26 cellular contexts compared by ENCODE assay signal in the genomic region with DNA sequence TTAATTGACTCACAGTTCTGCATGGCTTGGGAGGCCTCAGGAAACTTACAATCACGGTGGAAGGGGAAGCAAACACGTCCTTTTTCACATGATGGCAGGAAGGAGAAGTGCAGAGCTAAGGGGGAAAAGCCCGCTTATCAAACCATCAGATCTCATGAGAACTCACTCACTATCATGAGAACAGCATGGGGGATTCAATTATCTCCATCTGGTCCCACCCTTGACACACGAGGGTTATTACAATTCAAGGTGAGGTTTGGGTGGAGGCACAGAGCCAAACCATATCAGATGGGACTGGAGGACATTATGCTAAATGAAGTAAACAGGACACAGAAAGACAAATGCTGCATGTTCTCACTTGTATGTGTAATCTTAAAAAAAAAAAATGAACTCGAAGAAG.
"Had no signal": no experiment of that assay in that cellular context is flagged by ENCODE, and none has a peak within 500 bp of the region (broad histone marks: within the 10 kb centered on the region; RNA-seq: fewer than 3 reads in every experiment).

No MANE protein-coding gene starts in this region.

- H3K36me3 Mint-ChIP-seq: activated CD8-positive, alpha-beta memory T cell treated with anti-CD3 and anti-CD28 coated beads, Interleukin-2, amount 10 ng/mL, durations not matched to agents 7 days and 5 days; activated naive CD4-positive, alpha-beta T cell treated with anti-CD3 and anti-CD28 coated beads, Interleukin-2, amount 50 U/mL, for 24 hours; WTC11 had no signal

- H3K27me3 ChIP-seq: breast epithelium, colonic mucosa had no signal

- H3K4me1 Mint-ChIP-seq: activated CD4-positive, alpha-beta T cell treated with anti-CD3 and anti-CD28 coated beads, Interleukin-2, amount 10 ng/mL, durations not matched to agents 24 days and 14 days; activated CD8-positive, alpha-beta memory T cell treated with anti-CD3 and anti-CD28 coated beads, Interleukin-2, amount 10 ng/mL, durations not matched to agents 7 days and 5 days; activated naive CD4-positive, alpha-beta T cell treated with anti-CD3 and anti-CD28 coated beads, Interleukin-2, amount 50 U/mL, for 24 hours had no signal

- H3K4me2 ChIP-seq: KMS-11, SK-N-SH had no signal

- H3K27me3 Mint-ChIP-seq: activated CD4-positive, alpha-beta T cell treated with anti-CD3 and anti-CD28 coated beads, Interleukin-2, amount 10 ng/mL, durations not matched to agents 24 days and 14 days had no signal

- H3K4me1 ChIP-seq: breast epithelium, colonic mucosa had no signal

- ATAC-seq: activated CD8-positive, alpha-beta memory T cell treated with anti-CD3 and anti-CD28 coated beads, Interleukin-2, amount 10 ng/mL, durations not matched to agents 7 days and 5 days; Panc1; Right ventricle myocardium inferior had no signal

- H3K4me3 Mint-ChIP-seq: activated CD4-positive, alpha-beta T cell treated with anti-CD3 and anti-CD28 coated beads, Interleukin-2, amount 10 ng/mL, durations not matched to agents 24 days and 14 days; activated CD8-positive, alpha-beta memory T cell treated with anti-CD3 and anti-CD28 coated beads, Interleukin-2, amount 10 ng/mL, durations not matched to agents 7 days and 5 days; activated naive CD4-positive, alpha-beta T cell treated with anti-CD3 and anti-CD28 coated beads, Interleukin-2, amount 50 U/mL, for 24 hours; activated T-cell treated with anti-CD3 and anti-CD28 coated beads, Interleukin-2, amount 50 U/mL, for 24 hours; activated T-helper 1 cell treated with anti-CD3 and anti-CD28 coated beads, Interleukin-12 subunit alpha, Interleukin-12 subunit beta, Interleukin-2, Interleukin-4 antibody, amounts not matched to agents 30 ng/mL and 10 ng/mL and 1 ng/mL, durations not matched to agents 14 hours and 24 hours and 36 hours; WTC11 had no signal

- H3K9me3 Mint-ChIP-seq: activated CD4-positive, alpha-beta T cell treated with anti-CD3 and anti-CD28 coated beads, Interleukin-2, amount 10 ng/mL, durations not matched to agents 24 days and 14 days; activated naive CD4-positive, alpha-beta T cell treated with anti-CD3 and anti-CD28 coated beads, Interleukin-2, amount 50 U/mL, for 24 hours; activated T-cell treated with anti-CD3 and anti-CD28 coated beads, Interleukin-2, amount 50 U/mL, for 24 hours; activated T-helper 1 cell treated with anti-CD3 and anti-CD28 coated beads, Interleukin-12 subunit alpha, Interleukin-12 subunit beta, Interleukin-2, Interleukin-4 antibody, amounts not matched to agents 30 ng/mL and 10 ng/mL and 1 ng/mL, durations not matched to agents 14 hours and 24 hours and 36 hours had no signal

- H3K27ac ChIP-seq: breast epithelium, colonic mucosa, KMS-11 had no signal

- DNase-seq: activated CD4-positive, alpha-beta T cell treated with anti-CD3 and anti-CD28 coated beads, Interleukin-2, amount 10 ng/mL, durations not matched to agents 24 days and 14 days; activated CD4-positive, alpha-beta T cell treated with anti-CD3 and anti-CD28 coated beads, Interleukin-2, amount 50 U/mL, for 48 hours; activated CD4-positive, CD25-positive, alpha-beta regulatory T cell treated with anti-CD3 and anti-CD28 coated beads, Interleukin-2, amount 50 U/mL, for 72 hours; activated CD8-positive, alpha-beta memory T cell treated with anti-CD3 and anti-CD28 coated beads, Interleukin-2, amount 10 ng/mL, durations not matched to agents 7 days and 5 days; activated effector memory CD4-positive, alpha-beta T cell treated with Interleukin-2 at 50 U/mL for 16 hours; activated naive CD4-positive, alpha-beta T cell; activated T-cell treated with anti-CD3 and anti-CD28 coated beads, Interleukin-2, amount 50 U/mL, for 24 hours; aorta; caudate nucleus; colonic mucosa; NCI-H1092; NCI-H1436 treated with DMSO at 0.1 percent for 48 hours; NCI-H1930; NCI-H226; NCI-H526; NK-92 treated with Interleukin-12 subunit alpha and Interleukin-12 subunit beta, amount 100 ng/mL, for 24 hours; RPMI8226; SK-N-SH; T-helper 1 cell had no signal

- H3K9me3 ChIP-seq: breast epithelium, colonic mucosa, SK-N-SH had no signal

- H3K36me3 ChIP-seq: breast epithelium, colonic mucosa had no signal

- H3K4me3 ChIP-seq: breast epithelium, colonic mucosa had no signal

- H3K9me2 ChIP-seq: SK-N-SH had no signal

- H3K27ac Mint-ChIP-seq: activated CD4-positive, alpha-beta T cell treated with anti-CD3 and anti-CD28 coated beads, Interleukin-2, amount 10 ng/mL, durations not matched to agents 24 days and 14 days; activated CD8-positive, alpha-beta memory T cell treated with anti-CD3 and anti-CD28 coated beads, Interleukin-2, amount 10 ng/mL, durations not matched to agents 7 days and 5 days; activated naive CD4-positive, alpha-beta T cell treated with anti-CD3 and anti-CD28 coated beads, Interleukin-2, amount 50 U/mL, for 24 hours; activated T-cell treated with anti-CD3 and anti-CD28 coated beads, Interleukin-2, amount 50 U/mL, for 24 hours; activated T-helper 1 cell treated with anti-CD3 and anti-CD28 coated beads, Interleukin-12 subunit alpha, Interleukin-12 subunit beta, Interleukin-2, Interleukin-4 antibody, amounts not matched to agents 30 ng/mL and 10 ng/mL and 1 ng/mL, durations not matched to agents 14 hours and 24 hours and 36 hours; WTC11 had no signal

- H3K9ac ChIP-seq: KMS-11, SK-N-SH had no signal
